ENCODE assay signal across 2 cellular contexts in genomic region chr12:120106151-120106550, GRCh38.
TF ChIP-seq lines count a peak whose summit lies in the region.

No MANE protein-coding gene starts in this region.

TF ChIP-seq in IMR-90, 13 proteins besides CTCF, POLR2A, EP300 and RAD21:
- no peak for TF ChIP-seq RCOR1 (IDR thresholded peaks at IDR 0.05; ENCODE audit: insufficient replicate concordance, low read length)

TF ChIP-seq in endothelial cell of umbilical vein, 7 proteins besides CTCF, POLR2A, EP300 and RAD21:
- no peak for TF ChIP-seq MYC (IDR thresholded peaks at IDR 0.05; ENCODE audit: low read depth, low read length)
- no peak for TF ChIP-seq POLR2AphosphoS5 (IDR thresholded peaks at IDR 0.05; ENCODE audit: insufficient read depth, low read depth, low read length)
- TF ChIP-seq JUN (IDR thresholded peaks at IDR 0.05; ENCODE audit: borderline replicate concordance, insufficient read depth, insufficient read length, low read depth): no peak
- no peak for TF ChIP-seq MAX (IDR thresholded peaks at IDR 0.05; ENCODE audit: insufficient read depth, insufficient read length)
- TF ChIP-seq GATA2 (IDR thresholded peaks at IDR 0.05; ENCODE audit: insufficient read depth, insufficient read length, low read depth, low read length): no peak
- no peak for TF ChIP-seq EZH2 (IDR thresholded peaks at IDR 0.05; ENCODE audit: borderline replicate concordance, low read depth, low read length, severe bottlenecking)
- no peak for TF ChIP-seq FOS (IDR thresholded peaks at IDR 0.05; ENCODE audit: borderline replicate concordance, insufficient read depth, low read length)
